1 cellular context compared by ENCODE assay signal in the genomic region with DNA sequence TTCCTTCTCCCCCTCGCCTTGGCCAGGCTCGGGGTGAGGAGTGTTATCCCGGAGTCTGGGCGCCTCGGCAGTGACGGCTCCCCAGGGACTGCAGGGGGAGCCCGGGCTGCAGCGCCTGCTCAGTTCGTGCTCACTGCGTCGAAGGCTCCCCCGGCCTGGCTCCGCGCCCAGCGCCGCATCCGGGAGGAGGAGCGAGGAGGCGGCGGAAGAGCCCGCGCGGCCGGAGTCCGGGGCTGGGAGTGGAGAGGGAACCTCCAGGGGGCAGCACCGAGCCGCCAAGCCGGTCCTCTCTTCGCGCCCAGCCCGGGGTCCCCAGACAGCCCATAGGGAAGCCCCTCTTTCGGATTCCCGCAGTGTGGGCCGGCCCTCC.
TF ChIP-seq lines count a peak whose summit lies in the region.

No MANE protein-coding gene starts in this region.

TF ChIP-seq in WTC11, 78 proteins besides CTCF, POLR2A, EP300 and RAD21 (continued from another document):
- TF ChIP-seq, protein P1, sequence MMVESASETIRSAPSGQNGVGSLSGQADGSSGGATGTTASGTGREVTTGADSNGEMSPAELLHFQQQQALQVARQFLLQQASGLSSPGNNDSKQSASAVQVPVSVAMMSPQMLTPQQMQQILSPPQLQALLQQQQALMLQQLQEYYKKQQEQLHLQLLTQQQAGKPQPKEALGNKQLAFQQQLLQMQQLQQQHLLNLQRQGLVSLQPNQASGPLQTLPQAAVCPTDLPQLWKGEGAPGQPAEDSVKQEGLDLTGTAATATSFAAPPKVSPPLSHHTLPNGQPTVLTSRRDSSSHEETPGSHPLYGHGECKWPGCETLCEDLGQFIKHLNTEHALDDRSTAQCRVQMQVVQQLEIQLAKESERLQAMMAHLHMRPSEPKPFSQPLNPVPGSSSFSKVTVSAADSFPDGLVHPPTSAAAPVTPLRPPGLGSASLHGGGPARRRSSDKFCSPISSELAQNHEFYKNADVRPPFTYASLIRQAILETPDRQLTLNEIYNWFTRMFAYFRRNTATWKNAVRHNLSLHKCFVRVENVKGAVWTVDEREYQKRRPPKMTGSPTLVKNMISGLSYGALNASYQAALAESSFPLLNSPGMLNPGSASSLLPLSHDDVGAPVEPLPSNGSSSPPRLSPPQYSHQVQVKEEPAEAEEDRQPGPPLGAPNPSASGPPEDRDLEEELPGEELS (CRISPR knock-in tag; IDR thresholded peaks at IDR 0.05): peak; percentile 62; the same call in 1 of the 2 replicates
- TF ChIP-seq ZBTB21 (CRISPR knock-in tag; IDR thresholded peaks at IDR 0.05; ENCODE audit: borderline replicate concordance): peak; percentile 84; the same call in 1 of the 2 replicates
- 0 out of 2 replicates have a peak, but pooled peaks have one; percentile 50 for TF ChIP-seq ATF6 (CRISPR knock-in tag; IDR thresholded peaks at IDR 0.05)
- TF ChIP-seq ATF2 (CRISPR knock-in tag; IDR thresholded peaks at IDR 0.05; ENCODE audit: borderline replicate concordance, low read depth): no peak
- TF ChIP-seq, protein P2, sequence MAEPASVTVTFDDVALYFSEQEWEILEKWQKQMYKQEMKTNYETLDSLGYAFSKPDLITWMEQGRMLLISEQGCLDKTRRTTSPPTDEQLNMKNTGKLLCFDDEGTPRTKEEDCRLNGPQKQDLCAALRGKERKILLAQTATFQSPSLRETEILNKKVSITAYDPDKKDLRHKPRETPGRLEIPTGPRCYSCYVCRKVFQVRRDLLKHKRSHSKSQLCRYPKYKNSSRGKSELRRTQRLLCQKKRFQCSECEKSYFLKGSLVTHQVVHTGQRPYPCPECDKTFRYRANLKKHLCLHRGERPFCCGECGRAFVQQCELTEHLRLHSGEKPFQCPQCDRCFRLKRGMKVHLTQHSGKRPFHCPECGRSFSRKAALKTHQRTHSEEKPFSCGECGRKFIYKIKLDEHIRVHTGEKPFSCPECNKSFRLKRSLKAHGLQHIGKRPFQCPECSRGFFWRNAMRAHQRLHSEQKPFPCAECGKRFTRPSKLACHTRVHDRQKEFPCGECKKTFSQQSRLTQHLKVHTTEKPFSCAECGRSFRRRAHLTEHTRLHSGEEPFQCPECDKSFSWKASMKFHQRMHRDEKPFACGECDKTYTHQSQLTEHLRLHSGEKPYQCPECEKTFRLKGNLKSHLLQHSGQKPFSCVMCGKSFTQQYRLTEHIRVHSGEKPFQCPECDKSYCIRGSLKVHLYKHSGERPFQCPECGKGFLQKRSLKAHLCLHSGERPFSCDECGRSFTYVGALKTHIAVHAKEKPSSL (CRISPR knock-in tag; conservative IDR thresholded peaks at IDR 0.05): no peak
- TF ChIP-seq E2F1 (CRISPR knock-in tag; IDR thresholded peaks at IDR 0.05): no peak
